Comparison of ENCODE assay signal across 18 cellular contexts in genomic region chr2:191618789-191619185, GRCh38. TPM values are rescaled to one million over a fixed set of nuclear protein-coding genes. Genes with fewer than 3 reads are reported as not detected.
DNase-seq lines count a peak whose midpoint lies in the region; ATAC-seq and TF ChIP-seq lines count a peak whose summit lies in the region.
"Had no signal": no experiment of that assay in that cellular context is flagged by ENCODE, and none has a peak within 500 bp of the region (broad histone marks: within the 10 kb centered on the region; RNA-seq: fewer than 3 reads in every experiment).

No MANE protein-coding gene starts in this region.

- H3K9ac ChIP-seq in IMR-90 (ENCODE audit: low read depth, low read length) = no peak overlapping the region

- H3K9me1 ChIP-seq in IMR-90 (ENCODE audit: insufficient read depth, low read length) = 0 out of 2 replicates have a peak, but pooled peaks cover 3% of the 10 kb centered on the region

- H3K27ac ChIP-seq in IMR-90 (ENCODE audit: insufficient read depth, low read length) = no peak overlapping the region
- H3K27ac ChIP-seq: 22Rv1, thoracic aorta had no signal

- TF ChIP-seq CTCF in IMR-90 (conservative IDR thresholded peaks at IDR 0.05; ENCODE audit: low read depth, low read length) (no peak), natural killer cell (IDR thresholded peaks at IDR 0.05) (no peak)

- H3K56ac ChIP-seq in IMR-90 (ENCODE audit: extremely low read depth, insufficient read depth, low read length) = no peak overlapping the region

- H3K23ac ChIP-seq in IMR-90 (ENCODE audit: low read depth, low read length) = no peak overlapping the region

- POLR2A ChIA-PET in IMR-90 (lab: Charles Lee; ENCODE audit: unreplicated experiment) = interaction anchor here (1.4 kb wide), 1 partner anchor 59 kb away, joined by 6 read pairs; the partner anchor contains the start of gene NABP1

- no peaks in the 10 kb centered on the region for H3K9me3 Mint-ChIP-seq in T-helper 1 cell treated with Interleukin-12 subunit alpha and Interleukin-12 subunit beta and Interleukin-4 antibody, amounts not matched to agents 30 μg/mL and 1 μg/mL, for 36 hours
- no peaks in the 10 kb centered on the region for H3K9me3 Mint-ChIP-seq in natural killer cell
- H3K9me3 Mint-ChIP-seq: endodermal cell had no signal

- DNase-seq in T-helper 1 cell = no peak
- DNase-seq in IMR-90 = no peak
- DNase-seq in astrocyte of the hippocampus (ENCODE audit: low read depth, low spot score) = peak; percentile 34
- DNase-seq in natural killer cell = no peak
- no peak for DNase-seq in medulla oblongata (ENCODE audit: extremely low spot score)
- no peak for DNase-seq in nucleus accumbens (lab: John Stamatoyannopoulos, UW)
- DNase-seq in GM03348 (ENCODE audit: low spot score) = no peak
- DNase-seq: activated CD4-positive, alpha-beta T cell treated with anti-CD3 and anti-CD28 coated beads for 48 hours; endodermal cell; left ventricle myocardium inferior; NCI-H187 treated with DMSO at 0.1 percent for 48 hours; NCI-H510A treated with DMSO at 0.1 percent for 48 hours; SHP77 treated with DMSO at 0.1 percent for 48 hours; stimulated activated CD4-positive, alpha-beta T cell treated with anti-CD3 and anti-CD28 coated beads, Interleukin-15, amount 100 ng/mL, for 24 hours; T-helper 9 cell had no signal

- intact Hi-C loops in IMR-90 (cut with micrococcal nuclease) (no loop called here), natural killer cell (cut with micrococcal nuclease) (no loop called here)

- H2BK5ac ChIP-seq in IMR-90 (ENCODE audit: low read depth, low read length, poor library complexity, severe bottlenecking) = peak overlapping the region; percentile 28

- no peak overlapping the region; the same call in 1 of the 2 replicates for H4K5ac ChIP-seq in IMR-90 (ENCODE audit: low read depth, low read length)

- H2BK20ac ChIP-seq in IMR-90 (ENCODE audit: low read depth, low read length) = peak overlapping the region; percentile 94

- no peaks in the 10 kb centered on the region for H3K79me1 ChIP-seq in IMR-90 (ENCODE audit: low read depth in 1 of 2, low read length in 2 of 2)

- dilution Hi-C loops in IMR-90 (cut with HindIII; ENCODE audit: low sequenced_read_pairs, unreplicated experiment) = no loop called here

- peak overlapping the region; percentile 87 for H3K27ac Mint-ChIP-seq in T-helper 1 cell treated with Interleukin-12 subunit alpha and Interleukin-12 subunit beta and Interleukin-4 antibody, amounts not matched to agents 30 μg/mL and 1 μg/mL, for 36 hours
- peak overlapping the region; percentile 75 to 90 for H3K27ac Mint-ChIP-seq in natural killer cell
- H3K27ac Mint-ChIP-seq: endodermal cell had no signal

- H3K9me3 ChIP-seq in IMR-90 (ENCODE audit: control insufficient read depth, insufficient read depth, low read length) = no peaks in the 10 kb centered on the region
- H3K9me3 ChIP-seq: left ventricle myocardium inferior, thoracic aorta had no signal

- H3K36me3 ChIP-seq in IMR-90 (ENCODE audit: control insufficient read depth, insufficient read depth, low read length) = no peaks in the 10 kb centered on the region
- H3K36me3 ChIP-seq: left ventricle myocardium inferior, thoracic aorta had no signal

- H4K8ac ChIP-seq in IMR-90 (ENCODE audit: low read depth in 2 of 2, low read length in 2 of 2) = 0 out of 4 replicates have a peak overlapping the region, but pooled peaks of 1 of the 2 experiments have one; percentile 65

- H3K4me1 Mint-ChIP-seq in T-helper 1 cell treated with Interleukin-12 subunit alpha and Interleukin-12 subunit beta and Interleukin-4 antibody, amounts not matched to agents 30 μg/mL and 1 μg/mL, for 36 hours (ENCODE audit: low read depth) = peaks cover 44% of the 10 kb centered on the region
- peaks cover 20 to 21% of the 10 kb centered on the region in 2 donors for H3K4me1 Mint-ChIP-seq in natural killer cell
- H3K4me1 Mint-ChIP-seq: endodermal cell had no signal

- H3K27me3 Mint-ChIP-seq in T-helper 1 cell treated with Interleukin-12 subunit alpha and Interleukin-12 subunit beta and Interleukin-4 antibody, amounts not matched to agents 30 μg/mL and 1 μg/mL, for 36 hours (ENCODE audit: low read depth) = no peaks in the 10 kb centered on the region
- peaks cover 0 to 3% of the 10 kb centered on the region in 2 donors for H3K27me3 Mint-ChIP-seq in natural killer cell (ENCODE audit: low read depth in 2 of 2)

- H4K20me1 ChIP-seq in IMR-90 (ENCODE audit: insufficient read depth, low read length) = no peaks in the 10 kb centered on the region

- peak overlapping the region; percentile 71 for H4K91ac ChIP-seq in IMR-90 (ENCODE audit: insufficient read depth, low read depth, low read length)

- peak overlapping the region; percentile 69 for H3K4ac ChIP-seq in IMR-90 (ENCODE audit: low read depth, low read length)

- WGBS in IMR-90 (ENCODE audit: extremely low coverage in 2 of 2, insufficient read length in 1 of 2), 2 experiments = no CpG with 5 or more reads among the region's 2 CpGs

- H3K4me1 ChIP-seq in IMR-90 (ENCODE audit: control insufficient read depth, insufficient read depth, low read length) = peaks cover 10% of the 10 kb centered on the region
- H3K4me1 ChIP-seq: left ventricle myocardium inferior had no signal

- in situ Hi-C loops in IMR-90 (cut with MboI; ENCODE audit: low sequenced_read_pairs) = no loop called here

- no peaks in the 10 kb centered on the region for H3K27me3 ChIP-seq in IMR-90 (ENCODE audit: control insufficient read depth, insufficient read depth, low read length)

- no peak overlapping the region for H3K4me3 ChIP-seq in IMR-90 (ENCODE audit: insufficient read depth, low read depth, low read length)
- H3K4me3 ChIP-seq: left ventricle myocardium inferior, thoracic aorta had no signal

- peak overlapping the region; percentile 23; the same call in 1 of the 2 replicates for H2AK5ac ChIP-seq in IMR-90 (ENCODE audit: low read depth, low read length)

- no TSS peak for BruUV-seq in IMR-90 (replicated peaks; lab: Mats Ljungman, UMichigan)

- H3K36me3 Mint-ChIP-seq in T-helper 1 cell treated with Interleukin-12 subunit alpha and Interleukin-12 subunit beta and Interleukin-4 antibody, amounts not matched to agents 30 μg/mL and 1 μg/mL, for 36 hours (ENCODE audit: low read depth) = peaks cover 6% of the 10 kb centered on the region
- no peaks in the 10 kb centered on the region for H3K36me3 Mint-ChIP-seq in natural killer cell

- peak overlapping the region; percentile 69; the same call in 1 of the 2 replicates for H3K14ac ChIP-seq in IMR-90 (replicated peaks; ENCODE audit: low read depth, low read length)

- no peak overlapping the region for H2AK9ac ChIP-seq in IMR-90 (replicated peaks; ENCODE audit: low read depth, low read length, poor library complexity)

- H2BK120ac ChIP-seq in IMR-90 (ENCODE audit: low read depth, low read length) = peak overlapping the region; percentile 90

- peak overlapping the region; percentile 17; the same call in 1 of the 2 replicates for H3K18ac ChIP-seq in IMR-90 (ENCODE audit: low read depth, low read length)

- no peak overlapping the region for H2AFZ ChIP-seq in IMR-90 (replicated peaks; ENCODE audit: low read length, poor library complexity)

- TF ChIP-seq POLR2A in IMR-90 (IDR thresholded peaks at IDR 0.05; ENCODE audit: low read depth, low read length) = no peak

- CTCF ChIA-PET in IMR-90 (lab: Yijun Ruan, JAX) = no interaction called here

- H3K4me2 ChIP-seq in IMR-90 (ENCODE audit: low read depth, low read length) = no peak overlapping the region

- 0 out of 2 replicates have a peak, but pooled peaks have one; percentile 36 for ATAC-seq in IMR-90 (ENCODE audit: low read depth)
- no peak for ATAC-seq in natural killer cell

- no peak for TF ChIP-seq RAD21 in IMR-90 (IDR thresholded peaks at IDR 0.05; ENCODE audit: low read length)

- H2BK15ac ChIP-seq in IMR-90 (ENCODE audit: low read depth, low read length) = peak overlapping the region; percentile 33; the same call in 2 of the 3 replicates

- no peak overlapping the region for H3K4me3 Mint-ChIP-seq in T-helper 1 cell treated with Interleukin-12 subunit alpha and Interleukin-12 subunit beta and Interleukin-4 antibody, amounts not matched to agents 30 μg/mL and 1 μg/mL, for 36 hours
- H3K4me3 Mint-ChIP-seq in natural killer cell = no peak overlapping the region
- H3K4me3 Mint-ChIP-seq: endodermal cell had no signal

TF ChIP-seq in IMR-90, 13 proteins besides CTCF, POLR2A, EP300 and RAD21:
- no peak for TF ChIP-seq FOS (IDR thresholded peaks at IDR 0.05; ENCODE audit: low read depth, low read length)
TF ChIP-seq in IMR-90: peak in this region for 0.

RNA-seq across cellular contexts. Expression of gene NABP1, which starts 59.1 kb away (rescaled TPM):
- 57.7 and 141 TPM in 2 replicates for total RNA-seq in IMR-90 (2012; rRNA removed)
- 46.3 and 73.3 TPM in 2 replicates for polyA plus RNA-seq in IMR-90 (2012; rRNA removed)
- polyA plus RNA-seq in IMR-90 (2012; cell fraction: cytosol; rRNA removed) = 8.2 and 11.9 TPM in 2 replicates
- 124 and 666 TPM in 2 replicates for polyA plus RNA-seq in IMR-90 (2012; cell fraction: nucleus; rRNA removed; ENCODE audit: low replicate concordance)
- total RNA-seq in natural killer cell = 10 to 100 TPM; 44.5 to 52.2 (median 45.7) TPM
